11 cellular contexts compared by ENCODE assay signal in the genomic region with DNA sequence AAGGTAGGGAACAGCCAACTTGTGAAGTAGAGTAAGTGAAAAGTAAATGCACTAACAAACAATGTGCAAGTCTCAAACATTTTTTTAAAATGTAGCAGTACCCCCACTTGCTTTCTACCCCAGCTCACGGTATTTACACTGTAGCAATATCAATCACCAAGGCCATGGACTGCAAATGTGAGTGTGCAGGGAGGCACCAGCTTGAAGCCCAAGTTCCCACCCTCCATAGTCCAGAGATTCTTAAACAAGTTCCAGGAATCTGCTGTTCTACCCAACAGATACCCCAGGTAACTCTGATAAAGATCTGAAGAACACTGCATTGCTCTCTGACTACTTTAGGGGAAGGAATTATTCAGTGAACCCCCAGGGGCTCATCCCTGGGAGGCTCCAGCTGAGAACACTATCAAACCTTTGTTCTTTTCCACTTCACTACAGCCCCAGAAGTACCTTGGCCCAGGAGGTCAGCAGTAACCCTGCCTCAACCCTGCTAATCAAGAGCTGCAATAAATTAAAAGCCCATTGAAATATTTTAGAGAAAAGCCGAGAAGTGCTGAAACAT.
A peak's percentile ranks its signal among the peaks of the same experiment; 100 is the strongest.
DNase-seq lines count a peak whose midpoint lies in the region; TF ChIP-seq lines count a peak whose summit lies in the region.
"Had no signal": no experiment of that assay in that cellular context is flagged by ENCODE, and none has a peak within 500 bp of the region (broad histone marks: within the 10 kb centered on the region; RNA-seq: fewer than 3 reads in every experiment).

No MANE protein-coding gene starts in this region.

- H3K4me1 ChIP-seq in HUES64 (ENCODE audit: insufficient read depth, low read length), result peaks cover 44% of the 10 kb centered on the region
- H3K4me1 ChIP-seq in neutrophil (ENCODE audit: control insufficient read depth in 1 of 2, insufficient read depth in 1 of 2, low read depth in 1 of 2, low read length in 1 of 2), result peaks cover 0 to 13% of the 10 kb centered on the region in 2 experiments

- H3K36me3 ChIP-seq in HUES64 (ENCODE audit: insufficient read depth, low read length) (peaks cover 5% of the 10 kb centered on the region; the same call in 1 of the 2 replicates), neutrophil (peaks cover 4% of the 10 kb centered on the region)

- H3K9me3 ChIP-seq in HUES64 (ENCODE audit: insufficient read depth, low read depth, low read length) (no peaks in the 10 kb centered on the region), neutrophil (no peaks in the 10 kb centered on the region)

- peak overlapping the region; percentile 27 for H3K9ac ChIP-seq in HUES64 (ENCODE audit: low read depth, low read length)

- H3K4me3 ChIP-seq in HUES64 (ENCODE audit: low read length) (no peak overlapping the region), neutrophil (ENCODE audit: low read depth in 1 of 2, low read length in 1 of 2) (no peak overlapping the region)

- TF ChIP-seq CTCF in C4-2B (conservative IDR thresholded peaks at IDR 0.05) (no peak), neutrophil (IDR thresholded peaks at IDR 0.05) (no peak), GM10266 (IDR thresholded peaks at IDR 0.05; ENCODE audit: control insufficient read depth, insufficient read depth, low read depth, missing control alignments) (no peak)

- H3K27me3 ChIP-seq in HUES64 (ENCODE audit: insufficient read depth, low read length) (no peaks in the 10 kb centered on the region), neutrophil (no peaks in the 10 kb centered on the region)

- WGBS in HUES64, result 50% methylated on average over 2 of the region's 2 CpGs

- DNase-seq in NCI-H446 (lab: John Stamatoyannopoulos, UW), result no peak
- DNase-seq in DMS79 (lab: John Stamatoyannopoulos, UW), result no peak
- DNase-seq in GM10266 (ENCODE audit: extremely low spot score), result no peak
- DNase-seq in OCI-M1 (lab: John Stamatoyannopoulos, UW), result no peak
- DNase-seq: activated CD4-positive, alpha-beta T cell treated with anti-CD3 and anti-CD28 coated beads, Interleukin-2, amount 50 U/mL, for 4 hours; NCI-H526; retina had no signal

- H3K27ac ChIP-seq in C4-2B, result peak overlapping the region; percentile 33; the same call in 1 of the 2 replicates
- peak overlapping the region; percentile 82 for H3K27ac ChIP-seq in HUES64 (ENCODE audit: low read depth, low read length)
- peak overlapping the region; percentile 50 for H3K27ac ChIP-seq in cingulate gyrus (ENCODE audit: low read depth, low read length)
- peak overlapping the region; percentile 19 for H3K27ac ChIP-seq in neutrophil

Comparison
In these comparisons a context has a peak if more than half of its experiments do, and no peak if none do; other contexts are left out.
1. H3K27ac ChIP-seq: peak in every context shown above with its lines; median percentile 82 in HUES64; 50 in cingulate gyrus; 33 in C4-2B; 19 in neutrophil.